1 cellular context compared by ENCODE assay signal in the genomic region with DNA sequence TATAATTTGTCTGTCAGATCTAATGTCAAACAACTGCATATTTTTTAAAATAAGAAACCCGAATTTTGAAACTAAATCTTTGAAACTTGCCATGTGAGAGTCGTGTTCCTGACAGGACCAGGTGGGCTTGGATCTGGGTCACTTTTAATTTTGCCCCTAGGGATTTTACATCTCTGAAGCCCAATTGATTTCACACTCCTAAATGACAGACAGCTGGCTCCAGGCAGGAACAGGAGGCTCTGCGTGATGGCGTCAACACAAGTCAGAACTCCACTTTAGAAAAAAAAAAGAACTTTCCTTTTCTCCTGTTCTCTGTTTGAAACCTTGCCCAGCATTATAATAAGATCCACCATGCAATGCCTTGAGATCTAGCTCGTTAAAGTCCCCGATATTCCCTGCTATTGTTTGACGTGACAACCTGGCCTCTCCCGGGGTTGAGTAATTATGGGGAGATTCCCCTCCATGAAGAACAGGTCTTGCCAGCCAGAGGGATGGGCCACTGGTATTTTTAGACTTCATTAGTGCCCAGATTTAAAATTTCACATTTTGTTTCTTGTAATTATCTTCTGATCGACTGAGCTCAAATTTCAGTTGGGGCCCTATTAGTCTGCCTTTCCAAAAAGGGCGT.
TF ChIP-seq lines count a peak whose summit lies in the region.

No MANE protein-coding gene starts in this region.

TF ChIP-seq in WTC11, 78 proteins besides CTCF, POLR2A, EP300 and RAD21 (continued from another document):
- TF ChIP-seq ELF4 (CRISPR knock-in tag; IDR thresholded peaks at IDR 0.05; ENCODE audit: low read depth) = no peak
- TF ChIP-seq SMAD4 (CRISPR knock-in tag; IDR thresholded peaks at IDR 0.05) = no peak
- TF ChIP-seq NR3C1 (CRISPR knock-in tag; conservative IDR thresholded peaks at IDR 0.05; ENCODE audit: low read depth) = no peak
- no peak for TF ChIP-seq OVOL2 (CRISPR knock-in tag; IDR thresholded peaks at IDR 0.05; ENCODE audit: borderline replicate concordance)
- TF ChIP-seq HMGA2 (CRISPR knock-in tag; IDR thresholded peaks at IDR 0.05) = no peak
- TF ChIP-seq ZNF138 (CRISPR knock-in tag; conservative IDR thresholded peaks at IDR 0.05) = no peak
- TF ChIP-seq ATF1 (CRISPR knock-in tag; IDR thresholded peaks at IDR 0.05) = no peak
- TF ChIP-seq NFATC4 (CRISPR knock-in tag; IDR thresholded peaks at IDR 0.05) = no peak
- TF ChIP-seq, protein P1, sequence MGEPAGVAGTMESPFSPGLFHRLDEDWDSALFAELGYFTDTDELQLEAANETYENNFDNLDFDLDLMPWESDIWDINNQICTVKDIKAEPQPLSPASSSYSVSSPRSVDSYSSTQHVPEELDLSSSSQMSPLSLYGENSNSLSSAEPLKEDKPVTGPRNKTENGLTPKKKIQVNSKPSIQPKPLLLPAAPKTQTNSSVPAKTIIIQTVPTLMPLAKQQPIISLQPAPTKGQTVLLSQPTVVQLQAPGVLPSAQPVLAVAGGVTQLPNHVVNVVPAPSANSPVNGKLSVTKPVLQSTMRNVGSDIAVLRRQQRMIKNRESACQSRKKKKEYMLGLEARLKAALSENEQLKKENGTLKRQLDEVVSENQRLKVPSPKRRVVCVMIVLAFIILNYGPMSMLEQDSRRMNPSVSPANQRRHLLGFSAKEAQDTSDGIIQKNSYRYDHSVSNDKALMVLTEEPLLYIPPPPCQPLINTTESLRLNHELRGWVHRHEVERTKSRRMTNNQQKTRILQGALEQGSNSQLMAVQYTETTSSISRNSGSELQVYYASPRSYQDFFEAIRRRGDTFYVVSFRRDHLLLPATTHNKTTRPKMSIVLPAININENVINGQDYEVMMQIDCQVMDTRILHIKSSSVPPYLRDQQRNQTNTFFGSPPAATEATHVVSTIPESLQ (CRISPR knock-in tag; IDR thresholded peaks at IDR 0.05) = no peak
